Comparison of ENCODE assay signal across 8 cellular contexts in genomic region chr6:26157838-26158580, GRCh38.
DNase-seq lines count a peak whose midpoint lies in the region; ATAC-seq and TF ChIP-seq lines count a peak whose summit lies in the region.

No MANE protein-coding gene starts in this region.

- TF ChIP-seq CTCF in endothelial cell (IDR thresholded peaks at IDR 0.05; ENCODE audit: unreplicated experiment) = no peak

- peak overlapping the region; percentile 93 for H3K9ac ChIP-seq in NT2/D1 (ENCODE audit: insufficient read length, low read depth)

- no peaks in the 10 kb centered on the region for H3K9me3 Mint-ChIP-seq in endothelial cell (ENCODE audit: unreplicated experiment)

- peaks cover 9% of the 10 kb centered on the region for H3K36me3 Mint-ChIP-seq in endothelial cell (ENCODE audit: low read depth, unreplicated experiment)

- WGBS in mesodermal cell (ENCODE audit: insufficient coverage in 2 of 2), 2 experiments = 0% methylated on average over 20 to 21 of the region's 37 CpGs

- H3K27ac Mint-ChIP-seq in endothelial cell (ENCODE audit: unreplicated experiment) = peak overlapping the region; percentile 98

- H3K27me3 Mint-ChIP-seq in endothelial cell (ENCODE audit: unreplicated experiment) = peaks cover 20% of the 10 kb centered on the region

- H3K4me3 Mint-ChIP-seq in endothelial cell (ENCODE audit: unreplicated experiment) = peak overlapping the region; percentile 90

- H3K4me1 ChIP-seq in NT2/D1 (ENCODE audit: insufficient read depth, insufficient read length) (no peaks in the 10 kb centered on the region), mesodermal cell (ENCODE audit: control insufficient read depth, insufficient read depth, low read length, poor library complexity, severe bottlenecking) (no peaks in the 10 kb centered on the region)

- H3K4me1 Mint-ChIP-seq in endothelial cell (ENCODE audit: unreplicated experiment) = peaks cover 27% of the 10 kb centered on the region

- peak overlapping the region; percentile 76 for H3K4me3 ChIP-seq in NT2/D1 (ENCODE audit: insufficient read length, low read depth)
- peak overlapping the region; percentile 94 for H3K4me3 ChIP-seq in mesodermal cell (ENCODE audit: extremely low read depth, insufficient read depth, low read length, poor library complexity, severe bottlenecking)

- ATAC-seq in GM21381 (IDR thresholded peaks at IDR 0.05; ENCODE audit: unreplicated experiment) = peak; percentile 63

- H3K27me3 ChIP-seq in NT2/D1 (ENCODE audit: insufficient read depth, insufficient read length) = no peaks in the 10 kb centered on the region

- DNase-seq in COR-L47 (lab: John Stamatoyannopoulos, UW) (peak; percentile 96), HUDEP-2 (lab: John Stamatoyannopoulos, UW; ENCODE audit: unreplicated experiment in 76 of 76) (peak in 71 of 76 experiments; percentile 70 to 100 (median 98)), NT2/D1 (ENCODE audit: low read depth, low spot score) (peak; percentile 88), endothelial cell (ENCODE audit: low spot score) (peak; percentile 61)
- DNase-seq in activated CD8-positive, alpha-beta memory T cell treated with anti-CD3 and anti-CD28 coated beads, Interleukin-2, amount 50 U/mL, for 48 hours = peak; percentile 89
- peak; percentile 32 to 71 for DNase-seq in stimulated activated CD8-positive, alpha-beta memory T cell treated with anti-CD3 and anti-CD28 coated beads, Interleukin-15, amount 100 ng/mL, for 4 hours (ENCODE audit: low read depth in 2 of 2)

- H3K36me3 ChIP-seq in NT2/D1 (ENCODE audit: insufficient read depth, insufficient read length, low read length) = peaks cover 6% of the 10 kb centered on the region
- no peaks in the 10 kb centered on the region for H3K36me3 ChIP-seq in mesodermal cell (ENCODE audit: control insufficient read depth, insufficient read depth, low read length)

- peak overlapping the region; percentile 93 for H3K27ac ChIP-seq in mesodermal cell (ENCODE audit: low read depth, low read length, severe bottlenecking)

- H3K9me3 ChIP-seq in NT2/D1 (ENCODE audit: insufficient read depth, low read length) (no peaks in the 10 kb centered on the region), mesodermal cell (ENCODE audit: control insufficient read depth, low read length) (no peaks in the 10 kb centered on the region)

Comparison
In these comparisons a context has a peak if more than half of its experiments do, and no peak if none do; other contexts are left out.
1. Peak in every context shown above with its lines: DNase-seq, ATAC-seq, H3K4me3 ChIP-seq and H3K27ac ChIP-seq.